10 cellular contexts compared by ENCODE assay signal in genomic region chr20:59994697-59995122, GRCh38. TPM values are rescaled to one million over a fixed set of nuclear protein-coding genes. Genes with fewer than 3 reads are reported as not detected.
DNase-seq lines count a peak whose midpoint lies in the region; ATAC-seq and TF ChIP-seq lines count a peak whose summit lies in the region.
"Had no signal": no experiment of that assay in that cellular context is flagged by ENCODE, and none has a peak within 500 bp of the region (broad histone marks: within the 10 kb centered on the region; RNA-seq: fewer than 3 reads in every experiment).

No MANE protein-coding gene starts in this region.

- DNase-seq in HEK293T (ENCODE audit: extremely low spot score) (no peak), SHP77 (lab: John Stamatoyannopoulos, UW) (peak; percentile 53 to 66), left cardiac atrium (peak; percentile 45), prostate gland (ENCODE audit: low spot score) (peak; percentile 70), BE2C (no peak), NCI-H2107 (lab: John Stamatoyannopoulos, UW) (no peak)
- no peak for DNase-seq in activated CD4-positive, alpha-beta T cell treated with anti-CD3 and anti-CD28 coated beads, Interleukin-2, amount 10 ng/mL, durations not matched to agents 7 days and 5 days

- H3K27me3 ChIP-seq in prostate gland (replicated peaks; ENCODE audit: insufficient read depth) (no peaks in the 10 kb centered on the region), BE2C (no peaks in the 10 kb centered on the region)
- H3K27me3 ChIP-seq: vagina had no signal

- POLR2A ChIA-PET in HEK293T (lab: Yijun Ruan, JAX), result no interaction called here
- POLR2A ChIA-PET in activated CD4-positive, alpha-beta T cell treated with anti-CD3 and anti-CD28 coated beads, Interleukin-2, amount 10 ng/mL, durations not matched to agents 7 days and 5 days (lab: Charles Lee), result no interaction called here

- H3K9me3 ChIP-seq in prostate gland, result no peaks in the 10 kb centered on the region
- no peaks in the 10 kb centered on the region for H3K9me3 ChIP-seq in BE2C
- H3K9me3 ChIP-seq: vagina had no signal

- no peak for TF ChIP-seq CTCF in prostate gland (IDR thresholded peaks at IDR 0.05)
- TF ChIP-seq CTCF in BE2C (IDR thresholded peaks at IDR 0.05; ENCODE audit: low read depth, low read length), result no peak

- H3K27ac ChIP-seq in prostate gland, result peak overlapping the region; percentile 74 to 80
- H3K27ac ChIP-seq: vagina had no signal

- H3K27me3 Mint-ChIP-seq in activated CD4-positive, alpha-beta T cell treated with anti-CD3 and anti-CD28 coated beads, Interleukin-2, amount 10 ng/mL, durations not matched to agents 7 days and 5 days, result no peaks in the 10 kb centered on the region
- H3K27me3 Mint-ChIP-seq: memory B cell had no signal

- WGBS in prostate gland, result 22% methylated on average over 5 of the region's 5 CpGs

- no peak for TF ChIP-seq POLR2A in prostate gland (IDR thresholded peaks at IDR 0.05)

- H3K4me1 ChIP-seq in prostate gland (replicated peaks), result no peaks in the 10 kb centered on the region
- no peaks in the 10 kb centered on the region for H3K4me1 ChIP-seq in BE2C

- no peak overlapping the region for H3K27ac Mint-ChIP-seq in activated CD4-positive, alpha-beta T cell treated with anti-CD3 and anti-CD28 coated beads, Interleukin-2, amount 10 ng/mL, durations not matched to agents 7 days and 5 days
- H3K27ac Mint-ChIP-seq: memory B cell had no signal

- H3K4me1 Mint-ChIP-seq in activated CD4-positive, alpha-beta T cell treated with anti-CD3 and anti-CD28 coated beads, Interleukin-2, amount 10 ng/mL, durations not matched to agents 7 days and 5 days, result peaks cover 2% of the 10 kb centered on the region
- H3K4me1 Mint-ChIP-seq: memory B cell had no signal

- peak overlapping the region in 1 of 2 donors; percentile 22 for H3K4me3 ChIP-seq in prostate gland
- H3K4me3 ChIP-seq in BE2C (ENCODE audit: low read depth, low read length), result no peak overlapping the region
- H3K4me3 ChIP-seq: vagina had no signal

- no peaks in the 10 kb centered on the region for H3K9me3 Mint-ChIP-seq in activated CD4-positive, alpha-beta T cell treated with anti-CD3 and anti-CD28 coated beads, Interleukin-2, amount 10 ng/mL, durations not matched to agents 7 days and 5 days
- H3K9me3 Mint-ChIP-seq: memory B cell had no signal

- intact Hi-C loops in left cardiac atrium (cut with DNase I), result no loop called here
- intact Hi-C loops in prostate gland (cut with DNase I), result no loop called here

- peak; percentile 63 to 91 for ATAC-seq in left cardiac atrium
- ATAC-seq in GM18868 (IDR thresholded peaks at IDR 0.05; ENCODE audit: unreplicated experiment), result no peak

- no peaks in the 10 kb centered on the region for H3K36me3 ChIP-seq in prostate gland
- no peaks in the 10 kb centered on the region for H3K36me3 ChIP-seq in BE2C
- H3K36me3 ChIP-seq: vagina had no signal

- H3K4me3 Mint-ChIP-seq in activated CD4-positive, alpha-beta T cell treated with anti-CD3 and anti-CD28 coated beads, Interleukin-2, amount 10 ng/mL, durations not matched to agents 7 days and 5 days, result no peak overlapping the region
- H3K4me3 Mint-ChIP-seq: memory B cell had no signal

- CTCF ChIA-PET in HEK293T (lab: Yijun Ruan, JAX), result no interaction called here
- CTCF ChIA-PET in activated CD4-positive, alpha-beta T cell treated with anti-CD3 and anti-CD28 coated beads, Interleukin-2, amount 10 ng/mL, durations not matched to agents 7 days and 5 days (lab: Charles Lee), result no interaction called here

- H3K36me3 Mint-ChIP-seq in activated CD4-positive, alpha-beta T cell treated with anti-CD3 and anti-CD28 coated beads, Interleukin-2, amount 10 ng/mL, durations not matched to agents 7 days and 5 days (ENCODE audit: low read depth), result no peaks in the 10 kb centered on the region

TF ChIP-seq in HEK293T, 16 proteins besides CTCF, POLR2A, EP300 and RAD21:
- no peak for TF ChIP-seq SP1 (IDR thresholded peaks at IDR 0.05)
- TF ChIP-seq LEF1 (IDR thresholded peaks at IDR 0.05; ENCODE audit: borderline replicate concordance), result no peak
- TF ChIP-seq PKNOX1 (IDR thresholded peaks at IDR 0.05), result peak; percentile 89
- TF ChIP-seq ARNT (IDR thresholded peaks at IDR 0.05), result no peak
- no peak for TF ChIP-seq SUZ12 (IDR thresholded peaks at IDR 0.05)
- no peak for TF ChIP-seq ZNF384 (IDR thresholded peaks at IDR 0.05)
- no peak for TF ChIP-seq FOXK2 (IDR thresholded peaks at IDR 0.05)

RNA-seq across cellular contexts. Expression of gene CDH26, which starts 36.5 kb away (rescaled TPM):
- total RNA-seq in left cardiac atrium (1 to 10 TPM in 1 of 2 donors, under 1 TPM in 1; 0.84 to 1.4 TPM), prostate gland (10 to 100 TPM; 11.0 to 30.6 TPM)
- total RNA-seq in activated CD4-positive, alpha-beta T cell treated with anti-CD3 and anti-CD28 coated beads, Interleukin-2, amount 10 ng/mL, durations not matched to agents 7 days and 5 days, result under 1 TPM; 0.40 to 0.47 TPM
- not detected for polyA plus RNA-seq in BE2C (2012; ENCODE audit: insufficient read depth, insufficient read length, low read depth)

RNA-seq across cellular contexts. Expression of gene FAM217B, which starts 54.5 kb away (rescaled TPM):
- total RNA-seq in left cardiac atrium, result 10 to 100 TPM; 10.2 to 29.0 TPM
- total RNA-seq in prostate gland, result 10 to 100 TPM; 13.7 to 18.2 TPM
- 10 to 100 TPM; 33.7 to 40.6 TPM for total RNA-seq in activated CD4-positive, alpha-beta T cell treated with anti-CD3 and anti-CD28 coated beads, Interleukin-2, amount 10 ng/mL, durations not matched to agents 7 days and 5 days
- polyA plus RNA-seq in BE2C (2012; ENCODE audit: insufficient read depth, insufficient read length, low read depth), result 6.6 TPM

RNA-seq across cellular contexts. Expression of gene PPP1R3D, which starts 54.6 kb away (rescaled TPM):
- 1 to 10 TPM; 6.0 to 8.3 TPM for total RNA-seq in left cardiac atrium
- 10 to 100 TPM; 16.0 to 16.6 TPM for total RNA-seq in prostate gland
- 1 to 10 TPM; 7.0 to 7.5 TPM for total RNA-seq in activated CD4-positive, alpha-beta T cell treated with anti-CD3 and anti-CD28 coated beads, Interleukin-2, amount 10 ng/mL, durations not matched to agents 7 days and 5 days
- 1.5 TPM for polyA plus RNA-seq in BE2C (2012; ENCODE audit: insufficient read depth, insufficient read length, low read depth)

Comparison
In these comparisons a context has a peak if more than half of its experiments do, and no peak if none do; other contexts are left out.
1. DNase-seq: peak in SHP77 (2 of 2), left cardiac atrium (single experiment) and prostate gland (single experiment); none in HEK293T (single experiment), activated CD4-positive, alpha-beta T cell treated with anti-CD3 and anti-CD28 coated beads, Interleukin-2, amount 10 ng/mL, durations not matched to agents 7 days and 5 days (single experiment), BE2C (single experiment) and NCI-H2107 (single experiment).
2. RNA of gene CDH26, which starts 36.5 kb away (total RNA-seq): 11.0 to 30.6 TPM in prostate gland; 0.84 to 1.4 TPM in left cardiac atrium and 0.40 to 0.47 TPM in activated CD4-positive, alpha-beta T cell treated with anti-CD3 and anti-CD28 coated beads, Interleukin-2, amount 10 ng/mL, durations not matched to agents 7 days and 5 days; every median in the first group is over 4 times any median in the second.